ENCODE assay signal across 1 cellular context in the genomic region with DNA sequence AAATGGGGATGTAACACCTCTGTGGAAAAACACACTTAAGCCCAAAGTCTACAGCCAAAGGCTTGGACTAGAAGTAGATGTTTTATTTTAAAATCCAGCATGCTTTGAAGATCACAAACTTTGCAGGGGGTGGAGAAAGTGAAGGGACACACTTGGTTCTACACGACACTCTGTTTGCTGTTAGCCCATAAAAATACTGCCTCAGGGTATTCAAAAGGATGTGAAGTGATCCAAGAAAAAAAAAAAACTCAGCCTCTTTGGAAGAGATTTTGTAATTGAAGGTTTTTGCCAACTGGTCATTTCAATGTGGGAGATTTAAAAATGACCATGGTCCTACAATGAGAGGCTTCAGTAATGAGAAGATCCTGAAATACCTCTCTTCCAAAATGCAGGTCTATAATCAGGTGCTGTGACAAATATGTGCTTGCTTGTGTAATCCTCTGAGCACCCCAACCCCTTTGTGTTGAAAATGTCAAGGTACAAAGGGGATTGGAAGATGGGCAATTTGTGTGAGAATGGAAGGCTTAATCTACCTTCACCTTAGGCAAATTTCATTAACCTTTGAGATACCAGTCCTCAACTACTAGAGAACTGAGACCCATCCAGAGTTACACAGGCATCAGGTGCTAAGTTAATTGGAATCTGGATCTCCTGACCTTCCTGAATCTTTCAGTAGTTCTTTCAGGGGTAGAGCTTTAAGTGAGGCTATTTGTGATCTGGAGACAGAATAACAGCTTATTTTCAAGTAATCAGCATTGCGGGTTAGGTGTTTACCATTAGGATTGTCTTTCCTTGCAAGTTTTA.
TF ChIP-seq lines count a peak whose summit lies in the region.

No MANE protein-coding gene starts in this region.

TF ChIP-seq in A549, 52 proteins besides CTCF, POLR2A, EP300 and RAD21:
- TF ChIP-seq MYC (IDR thresholded peaks at IDR 0.05; ENCODE audit: borderline replicate concordance, low read length) (no peak), MAZ (IDR thresholded peaks at IDR 0.05; ENCODE audit: borderline replicate concordance, low read depth, low read length) (no peak), ZNF302 (CRISPR knock-in tag; IDR thresholded peaks at IDR 0.05) (no peak), CHD4 (IDR thresholded peaks at IDR 0.05; ENCODE audit: borderline replicate concordance) (no peak), ZC3H11A (IDR thresholded peaks at IDR 0.05) (no peak), NPAS2 (CRISPR knock-in tag; IDR thresholded peaks at IDR 0.05; ENCODE audit: borderline replicate concordance) (no peak), ZSCAN20 (CRISPR knock-in tag; IDR thresholded peaks at IDR 0.05) (no peak), RCOR1 (IDR thresholded peaks at IDR 0.05; ENCODE audit: low read depth, low read length) (no peak), GATA3 (IDR thresholded peaks at IDR 0.05; ENCODE audit: borderline replicate concordance) (no peak), ESRRA (IDR thresholded peaks at IDR 0.05; ENCODE audit: borderline replicate concordance, low read length) (no peak), KDM1A (IDR thresholded peaks at IDR 0.05; ENCODE audit: low read depth) (no peak), HOXB13 (CRISPR knock-in tag; IDR thresholded peaks at IDR 0.05; ENCODE audit: low read depth) (no peak), PHF8 (IDR thresholded peaks at IDR 0.05; ENCODE audit: borderline replicate concordance, low read depth) (no peak)
